ENCODE assay signal across 8 cellular contexts in the genomic region with DNA sequence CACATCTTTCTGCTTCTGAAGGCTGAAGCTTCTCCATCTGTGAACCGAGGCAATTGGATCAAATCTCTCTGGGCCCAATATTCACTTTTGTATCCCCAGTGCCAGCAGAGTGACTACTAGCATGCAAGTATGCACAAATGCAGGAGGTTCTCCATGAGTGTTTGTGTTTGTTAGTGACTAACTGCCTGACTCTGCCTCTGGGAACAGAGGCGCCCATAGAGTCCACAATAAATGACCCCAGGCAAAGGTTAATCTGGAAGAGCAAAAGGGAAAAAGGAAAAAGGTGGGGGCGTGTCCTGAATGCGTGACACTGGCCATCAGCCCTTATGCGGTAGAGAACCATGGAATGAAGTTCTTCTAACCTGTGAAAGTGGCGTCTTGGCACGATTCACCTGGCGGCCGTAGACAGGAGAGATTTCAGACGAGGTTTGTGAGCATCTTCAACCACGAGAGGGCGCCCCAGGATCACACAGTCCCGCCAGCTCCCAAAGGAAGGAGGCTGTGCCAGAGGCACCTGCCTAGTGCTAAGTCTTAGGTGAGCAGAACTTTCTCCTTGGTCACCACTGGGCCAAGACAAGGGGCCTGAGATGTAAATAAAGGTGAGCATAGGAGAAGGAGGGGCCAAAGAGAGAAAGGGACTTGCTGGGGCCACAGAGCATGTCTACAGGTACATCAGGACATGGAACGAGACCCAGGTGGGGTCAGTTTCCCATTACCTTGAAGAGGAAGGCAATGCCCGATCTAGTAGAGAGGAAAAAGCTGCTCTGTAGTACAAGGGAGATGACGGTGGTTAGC. TPM values are rescaled to one million over a fixed set of nuclear protein-coding genes. Genes with fewer than 3 reads are reported as not detected.
DNase-seq lines count a peak whose midpoint lies in the region; ATAC-seq and TF ChIP-seq lines count a peak whose summit lies in the region.

No MANE protein-coding gene starts in this region.

- H3K9me3 Mint-ChIP-seq in CD8-positive, alpha-beta T cell = no peaks in the 10 kb centered on the region

- no peak overlapping the region for H3K4me3 Mint-ChIP-seq in CD8-positive, alpha-beta T cell

- no peaks in the 10 kb centered on the region for H3K9me3 ChIP-seq in CD8-positive, alpha-beta T cell (ENCODE audit: low read length)

- H3K36me3 Mint-ChIP-seq in CD8-positive, alpha-beta T cell = no peaks in the 10 kb centered on the region

- POLR2A ChIA-PET in CD8-positive, alpha-beta T cell (lab: Charles Lee) = interaction anchor here (0.5 kb wide), 1 partner anchor 174 kb away, joined by 3 read pairs; no protein-coding TSS in a partner anchor

- no peaks in the 10 kb centered on the region for H3K4me1 ChIP-seq in CD8-positive, alpha-beta T cell (ENCODE audit: insufficient read depth, low read length)

- H3K27me3 Mint-ChIP-seq in CD8-positive, alpha-beta T cell (ENCODE audit: low read depth) = no peaks in the 10 kb centered on the region

- no peak overlapping the region for H3K27ac ChIP-seq in CD8-positive, alpha-beta T cell (ENCODE audit: low read depth, low read length)

- TF ChIP-seq CTCF in CD8-positive, alpha-beta T cell (IDR thresholded peaks at IDR 0.05) = peak; percentile 98

- DNase-seq in CD8-positive, alpha-beta T cell = peak; percentile 68 to 93 (median 84)
- peak; percentile 72 for DNase-seq in NCI-H748 (lab: John Stamatoyannopoulos, UW; ENCODE audit: unreplicated experiment)
- DNase-seq in activated CD4-positive, alpha-beta T cell treated with anti-CD3 and anti-CD28 coated beads, Interleukin-2, amount 50 U/mL, for 4 hours = peak; percentile 85 to 89
- DNase-seq in effector CD4-positive, alpha-beta T cell = peak; percentile 84
- DNase-seq in medulla oblongata (ENCODE audit: extremely low spot score) = peak; percentile 88
- DNase-seq in stimulated activated CD8-positive, alpha-beta memory T cell treated with anti-CD3 and anti-CD28 coated beads, Interleukin-15, amount 100 ng/mL, for 24 hours (ENCODE audit: low read depth) = peak; percentile 77

- H3K4me1 Mint-ChIP-seq in CD8-positive, alpha-beta T cell (ENCODE audit: low read depth) = peaks cover 5% of the 10 kb centered on the region

- H3K36me3 ChIP-seq in CD8-positive, alpha-beta T cell (ENCODE audit: insufficient read depth, low read length) = no peaks in the 10 kb centered on the region

- CTCF ChIA-PET in CD8-positive, alpha-beta T cell (lab: Charles Lee) = interaction anchor here (0.6 to 12.8 kb wide), 32 partner anchors 10 to 554 kb away, joined by 3 to 355 read pairs (median 4); no protein-coding TSS in a partner anchor

- no peaks in the 10 kb centered on the region for H3K27me3 ChIP-seq in CD8-positive, alpha-beta T cell (ENCODE audit: insufficient read depth, low read length)

- no peak overlapping the region for H3K4me3 ChIP-seq in CD8-positive, alpha-beta T cell (ENCODE audit: low read depth, low read length)

- ATAC-seq in CD8-positive, alpha-beta T cell = peak; percentile 77
- ATAC-seq in HG03280 (IDR thresholded peaks at IDR 0.05; ENCODE audit: unreplicated experiment) (peak; percentile 64), HG03045 (IDR thresholded peaks at IDR 0.05; ENCODE audit: unreplicated experiment) (no peak)

- intact Hi-C loops in CD8-positive, alpha-beta T cell (cut with DNase I, micrococcal nuclease) = loop anchor here (1.0 to 5.0 kb wide), 7 partner anchors 79 to 654 kb away; a partner anchor contains a TSS

- H3K27ac Mint-ChIP-seq in CD8-positive, alpha-beta T cell = no peak overlapping the region

RNA-seq across cellular contexts. Expression of a gene that starts 44.2 kb away (rescaled TPM):
- total RNA-seq in CD8-positive, alpha-beta T cell = not detected
